Comparison of ENCODE assay signal across 9 cellular contexts in genomic region chr19:3607398-3608078, GRCh38. TPM values are rescaled to one million over a fixed set of nuclear protein-coding genes. Genes with fewer than 3 reads are reported as not detected.
DNase-seq lines count a peak whose midpoint lies in the region; ATAC-seq and TF ChIP-seq lines count a peak whose summit lies in the region.
"Had no signal": no experiment of that assay in that cellular context is flagged by ENCODE, and none has a peak within 500 bp of the region (broad histone marks: within the 10 kb centered on the region; RNA-seq: fewer than 3 reads in every experiment).

No MANE protein-coding gene starts in this region.

- peaks cover 12% of the 10 kb centered on the region for H3K27me3 ChIP-seq in HUES64 (ENCODE audit: insufficient read depth, low read length)
- no peaks in the 10 kb centered on the region for H3K27me3 ChIP-seq in naive thymus-derived CD4-positive, alpha-beta T cell (ENCODE audit: control insufficient read depth in 2 of 2, insufficient read depth in 2 of 2, low read length in 2 of 2)

- H3K4me1 ChIP-seq in HUES64 (ENCODE audit: insufficient read depth, low read length) = peaks cover 8% of the 10 kb centered on the region; the same call in 1 of the 2 replicates
- peaks cover 19 to 22% of the 10 kb centered on the region in 2 donors for H3K4me1 ChIP-seq in naive thymus-derived CD4-positive, alpha-beta T cell (ENCODE audit: control insufficient read depth in 2 of 2, insufficient read depth in 2 of 2, low read length in 2 of 2)

- POLR2A ChIA-PET in naive thymus-derived CD4-positive, alpha-beta T cell (lab: Charles Lee) = interaction anchor here (0.8 to 2.5 kb wide), 2 partner anchors 51 to 101 kb away, joined by 3 to 9 read pairs; partner anchors contain the start of gene MFSD12
- POLR2A ChIA-PET in GM10248 (lab: Yijun Ruan, JAX) = no interaction called here

- H3K9ac ChIP-seq in HUES64 (ENCODE audit: low read depth, low read length) = no peak overlapping the region

- H3K4me3 ChIP-seq in HUES64 (ENCODE audit: low read length) = peak overlapping the region; percentile 53
- H3K4me3 ChIP-seq in naive thymus-derived CD4-positive, alpha-beta T cell (ENCODE audit: low read length) = no peak overlapping the region

- CTCF ChIA-PET in naive thymus-derived CD4-positive, alpha-beta T cell (lab: Charles Lee) = interaction anchor here (0.6 to 1.4 kb wide), 3 partner anchors 22 to 1055 kb away, joined by 4 to 6 read pairs (median 5); partner anchors contain the start of gene GIPC3
- CTCF ChIA-PET in GM10248 (lab: Yijun Ruan, JAX) = interaction anchor here (0.9 to 2.1 kb wide), 4 partner anchors 12 to 22 kb away, joined by 3 to 13 read pairs (median 6); partner anchors contain the start of gene GIPC3

- H3K36me3 ChIP-seq in HUES64 (ENCODE audit: insufficient read depth, low read length) = peaks cover 20% of the 10 kb centered on the region
- H3K36me3 ChIP-seq in naive thymus-derived CD4-positive, alpha-beta T cell (ENCODE audit: control insufficient read depth in 2 of 3, insufficient read depth in 3 of 3, low read length in 3 of 3) = peaks cover 0 to 27% (median 0%) of the 10 kb centered on the region in 3 experiments

- no peak for TF ChIP-seq CTCF in GM10248 (IDR thresholded peaks at IDR 0.05; ENCODE audit: control extremely low read depth, extremely low read depth, low read depth, missing control alignments)

- H3K27me3 Mint-ChIP-seq in naive thymus-derived CD4-positive, alpha-beta T cell = peaks cover 0 to 9% (median 0%) of the 10 kb centered on the region in 5 donors

- DNase-seq in AG08396 (ENCODE audit: low spot score) (peak; percentile 64), epidermal melanocyte (ENCODE audit: insufficient read length, low spot score) (peak; percentile 43), GM10248 (ENCODE audit: extremely low spot score) (no peak), pons (ENCODE audit: low spot score) (no peak)
- no peak for DNase-seq in naive thymus-derived CD4-positive, alpha-beta T cell
- DNase-seq: NCI-H2081 had no signal

- 9% methylated on average over 21 of the region's 21 CpGs for WGBS in HUES64

- intact Hi-C loops in naive thymus-derived CD4-positive, alpha-beta T cell (cut with micrococcal nuclease) = loop anchor here in 1 of 2 donors (5.0 kb wide), 2 partner anchors 35 to 50 kb away; partner anchors contain the start of genes HMG20B and MFSD12

- H3K4me1 Mint-ChIP-seq in naive thymus-derived CD4-positive, alpha-beta T cell = peaks cover 7 to 15% (median 11%) of the 10 kb centered on the region in 7 donors

- no peak overlapping the region for H3K27ac ChIP-seq in HUES64 (ENCODE audit: low read depth, low read length)
- peak overlapping the region; percentile 65 for H3K27ac ChIP-seq in naive thymus-derived CD4-positive, alpha-beta T cell (ENCODE audit: low read depth, low read length)

- peaks cover 0 to 9% (median 4%) of the 10 kb centered on the region in 5 donors for H3K36me3 Mint-ChIP-seq in naive thymus-derived CD4-positive, alpha-beta T cell

- no peak for ATAC-seq in naive thymus-derived CD4-positive, alpha-beta T cell
- ATAC-seq in GM21423 (IDR thresholded peaks at IDR 0.05; ENCODE audit: unreplicated experiment) (no peak), HG03108 (IDR thresholded peaks at IDR 0.05; ENCODE audit: unreplicated experiment) (no peak)

- peaks cover 0 to 1% (median 0%) of the 10 kb centered on the region in 11 donors for H3K9me3 Mint-ChIP-seq in naive thymus-derived CD4-positive, alpha-beta T cell

- peak overlapping the region in 6 of 9 donors; percentile 9 to 70 (median 50) for H3K27ac Mint-ChIP-seq in naive thymus-derived CD4-positive, alpha-beta T cell

- H3K9me3 ChIP-seq in HUES64 (ENCODE audit: insufficient read depth, low read depth, low read length) = no peaks in the 10 kb centered on the region
- H3K9me3 ChIP-seq in naive thymus-derived CD4-positive, alpha-beta T cell (ENCODE audit: control insufficient read depth in 2 of 3, low read length in 3 of 3) = no peaks in the 10 kb centered on the region

- H3K4me3 Mint-ChIP-seq in naive thymus-derived CD4-positive, alpha-beta T cell = peak overlapping the region in 8 of 10 donors; percentile 45 to 70 (median 60)

RNA-seq across cellular contexts. Expression of gene TBXA2R, which starts 0.9 kb away (rescaled TPM):
- 0.70 TPM for polyA plus RNA-seq in HUES64 (2013, experiment 1 of 2)
- polyA plus RNA-seq in HUES64 (2013, experiment 2 of 2) = 0.38 TPM
- 1 to 10 TPM in 4 of 5 experiments, under 1 TPM in 1; 0.73 to 5.9 (median 4.1) TPM for total RNA-seq in naive thymus-derived CD4-positive, alpha-beta T cell
- polyA plus RNA-seq in naive thymus-derived CD4-positive, alpha-beta T cell = 1 to 10 TPM; 6.4 to 9.0 TPM

RNA-seq across cellular contexts. Expression of gene CACTIN, which starts 19.1 kb away (rescaled TPM):
- polyA plus RNA-seq in HUES64 (2013, experiment 1 of 2) = 20.4 TPM
- 19.5 TPM for polyA plus RNA-seq in HUES64 (2013, experiment 2 of 2)
- 10 to 100 TPM; 35.4 to 46.7 (median 37.1) TPM for total RNA-seq in naive thymus-derived CD4-positive, alpha-beta T cell
- 10 to 100 TPM in 1 of 2 donors, 1 to 10 TPM in 1; 9.5 to 22.2 TPM for polyA plus RNA-seq in naive thymus-derived CD4-positive, alpha-beta T cell

RNA-seq across cellular contexts. Expression of gene GIPC3, which starts 22.3 kb away (rescaled TPM):
- polyA plus RNA-seq in HUES64 (2013, experiment 1 of 2) = 0.40 TPM
- polyA plus RNA-seq in HUES64 (2013, experiment 2 of 2) = 0.63 TPM
- 1 to 10 TPM in 4 of 5 experiments, under 1 TPM in 1; 0.85 to 3.3 (median 2.9) TPM for total RNA-seq in naive thymus-derived CD4-positive, alpha-beta T cell
- polyA plus RNA-seq in naive thymus-derived CD4-positive, alpha-beta T cell = 1 to 10 TPM; 1.3 to 1.5 TPM

RNA-seq across cellular contexts. Expression of gene HMG20B, which starts 34.8 kb away (rescaled TPM):
- 50.4 TPM for polyA plus RNA-seq in HUES64 (2013, experiment 1 of 2)
- 58.9 TPM for polyA plus RNA-seq in HUES64 (2013, experiment 2 of 2)
- total RNA-seq in naive thymus-derived CD4-positive, alpha-beta T cell = 10 to 100 TPM; 37.9 to 63.7 (median 53.0) TPM
- 10 to 100 TPM; 50.6 to 65.6 TPM for polyA plus RNA-seq in naive thymus-derived CD4-positive, alpha-beta T cell

RNA-seq across cellular contexts. Expression of gene MFSD12, which starts 50.2 kb away (rescaled TPM):
- 34.1 TPM for polyA plus RNA-seq in HUES64 (2013, experiment 1 of 2)
- polyA plus RNA-seq in HUES64 (2013, experiment 2 of 2) = 37.2 TPM
- total RNA-seq in naive thymus-derived CD4-positive, alpha-beta T cell = 100 to 1,000 TPM in 3 of 5 experiments, 10 to 100 TPM in 2; 95.2 to 153 (median 101) TPM
- polyA plus RNA-seq in naive thymus-derived CD4-positive, alpha-beta T cell = 10 to 100 TPM; 41.2 to 74.0 TPM

Comparison
In these comparisons a context has a peak if more than half of its experiments do, and no peak if none do; other contexts are left out.
1. DNase-seq: peak in AG08396 (single experiment) and epidermal melanocyte (single experiment); none in naive thymus-derived CD4-positive, alpha-beta T cell (0 of 9), GM10248 (single experiment) and pons (single experiment).